Comparison of ENCODE assay signal across 1 cellular context in the genomic region with DNA sequence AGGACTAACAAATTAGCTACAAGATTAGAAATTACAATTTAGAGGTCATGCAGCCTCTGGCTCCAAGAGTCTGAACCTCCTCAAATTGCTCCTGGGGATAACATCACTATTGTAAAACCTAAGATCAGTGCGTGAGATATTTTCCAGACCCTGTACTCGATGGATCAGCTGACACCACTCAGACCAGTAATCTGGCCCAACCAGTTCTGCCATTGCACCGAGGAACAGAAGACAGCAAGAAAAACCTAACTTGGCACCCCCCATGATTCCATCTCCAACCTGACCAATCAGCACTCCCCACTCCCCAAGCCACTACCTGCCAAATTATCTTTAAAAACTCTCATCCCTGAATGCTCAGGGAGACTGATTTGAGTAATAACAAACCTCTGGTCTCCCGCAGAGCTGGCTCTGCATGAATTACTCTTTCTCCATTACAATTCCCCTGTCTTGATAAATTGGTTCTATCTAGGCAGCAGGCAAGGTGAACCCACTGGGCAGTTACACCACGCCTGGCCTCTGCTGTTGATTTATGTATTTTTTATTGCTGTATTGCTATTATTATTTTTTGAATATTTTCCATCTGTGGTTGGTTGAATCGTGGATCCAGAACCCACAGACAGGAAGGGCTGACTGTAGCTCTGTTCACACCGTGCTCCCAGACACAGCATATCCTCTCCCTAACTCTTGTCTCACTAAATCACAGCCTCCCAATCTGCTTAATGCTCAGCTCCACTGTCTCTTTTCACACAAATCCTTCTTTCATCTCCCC.
TF ChIP-seq lines count a peak whose summit lies in the region.

No MANE protein-coding gene starts in this region.

TF ChIP-seq in GM23338, 12 proteins besides CTCF, POLR2A, EP300 and RAD21:
- TF ChIP-seq EZH2phosphoT487 (IDR thresholded peaks at IDR 0.05; ENCODE audit: unreplicated experiment) (no peak), ZNF331 (CRISPR knock-in tag; IDR thresholded peaks at IDR 0.05; ENCODE audit: low read depth) (no peak), EZH2 (IDR thresholded peaks at IDR 0.05; ENCODE audit: low read depth, unreplicated experiment) (no peak), JUNB (IDR thresholded peaks at IDR 0.05; ENCODE audit: unreplicated experiment) (no peak), POLR2AphosphoS5 (IDR thresholded peaks at IDR 0.05; ENCODE audit: low read depth) (no peak), ZNF114 (CRISPR knock-in tag; IDR thresholded peaks at IDR 0.05) (no peak), CREB1 (CRISPR knock-in tag; IDR thresholded peaks at IDR 0.05; ENCODE audit: low read depth) (no peak), NANOG (IDR thresholded peaks at IDR 0.05; ENCODE audit: borderline replicate concordance) (no peak), STAT1 (IDR thresholded peaks at IDR 0.05; ENCODE audit: unreplicated experiment) (no peak)
- TF ChIP-seq, protein P1, sequence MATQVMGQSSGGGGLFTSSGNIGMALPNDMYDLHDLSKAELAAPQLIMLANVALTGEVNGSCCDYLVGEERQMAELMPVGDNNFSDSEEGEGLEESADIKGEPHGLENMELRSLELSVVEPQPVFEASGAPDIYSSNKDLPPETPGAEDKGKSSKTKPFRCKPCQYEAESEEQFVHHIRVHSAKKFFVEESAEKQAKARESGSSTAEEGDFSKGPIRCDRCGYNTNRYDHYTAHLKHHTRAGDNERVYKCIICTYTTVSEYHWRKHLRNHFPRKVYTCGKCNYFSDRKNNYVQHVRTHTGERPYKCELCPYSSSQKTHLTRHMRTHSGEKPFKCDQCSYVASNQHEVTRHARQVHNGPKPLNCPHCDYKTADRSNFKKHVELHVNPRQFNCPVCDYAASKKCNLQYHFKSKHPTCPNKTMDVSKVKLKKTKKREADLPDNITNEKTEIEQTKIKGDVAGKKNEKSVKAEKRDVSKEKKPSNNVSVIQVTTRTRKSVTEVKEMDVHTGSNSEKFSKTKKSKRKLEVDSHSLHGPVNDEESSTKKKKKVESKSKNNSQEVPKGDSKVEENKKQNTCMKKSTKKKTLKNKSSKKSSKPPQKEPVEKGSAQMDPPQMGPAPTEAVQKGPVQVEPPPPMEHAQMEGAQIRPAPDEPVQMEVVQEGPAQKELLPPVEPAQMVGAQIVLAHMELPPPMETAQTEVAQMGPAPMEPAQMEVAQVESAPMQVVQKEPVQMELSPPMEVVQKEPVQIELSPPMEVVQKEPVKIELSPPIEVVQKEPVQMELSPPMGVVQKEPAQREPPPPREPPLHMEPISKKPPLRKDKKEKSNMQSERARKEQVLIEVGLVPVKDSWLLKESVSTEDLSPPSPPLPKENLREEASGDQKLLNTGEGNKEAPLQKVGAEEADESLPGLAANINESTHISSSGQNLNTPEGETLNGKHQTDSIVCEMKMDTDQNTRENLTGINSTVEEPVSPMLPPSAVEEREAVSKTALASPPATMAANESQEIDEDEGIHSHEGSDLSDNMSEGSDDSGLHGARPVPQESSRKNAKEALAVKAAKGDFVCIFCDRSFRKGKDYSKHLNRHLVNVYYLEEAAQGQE (IDR thresholded peaks at IDR 0.05; ENCODE audit: unreplicated experiment), result no peak
- TF ChIP-seq, protein P2, sequence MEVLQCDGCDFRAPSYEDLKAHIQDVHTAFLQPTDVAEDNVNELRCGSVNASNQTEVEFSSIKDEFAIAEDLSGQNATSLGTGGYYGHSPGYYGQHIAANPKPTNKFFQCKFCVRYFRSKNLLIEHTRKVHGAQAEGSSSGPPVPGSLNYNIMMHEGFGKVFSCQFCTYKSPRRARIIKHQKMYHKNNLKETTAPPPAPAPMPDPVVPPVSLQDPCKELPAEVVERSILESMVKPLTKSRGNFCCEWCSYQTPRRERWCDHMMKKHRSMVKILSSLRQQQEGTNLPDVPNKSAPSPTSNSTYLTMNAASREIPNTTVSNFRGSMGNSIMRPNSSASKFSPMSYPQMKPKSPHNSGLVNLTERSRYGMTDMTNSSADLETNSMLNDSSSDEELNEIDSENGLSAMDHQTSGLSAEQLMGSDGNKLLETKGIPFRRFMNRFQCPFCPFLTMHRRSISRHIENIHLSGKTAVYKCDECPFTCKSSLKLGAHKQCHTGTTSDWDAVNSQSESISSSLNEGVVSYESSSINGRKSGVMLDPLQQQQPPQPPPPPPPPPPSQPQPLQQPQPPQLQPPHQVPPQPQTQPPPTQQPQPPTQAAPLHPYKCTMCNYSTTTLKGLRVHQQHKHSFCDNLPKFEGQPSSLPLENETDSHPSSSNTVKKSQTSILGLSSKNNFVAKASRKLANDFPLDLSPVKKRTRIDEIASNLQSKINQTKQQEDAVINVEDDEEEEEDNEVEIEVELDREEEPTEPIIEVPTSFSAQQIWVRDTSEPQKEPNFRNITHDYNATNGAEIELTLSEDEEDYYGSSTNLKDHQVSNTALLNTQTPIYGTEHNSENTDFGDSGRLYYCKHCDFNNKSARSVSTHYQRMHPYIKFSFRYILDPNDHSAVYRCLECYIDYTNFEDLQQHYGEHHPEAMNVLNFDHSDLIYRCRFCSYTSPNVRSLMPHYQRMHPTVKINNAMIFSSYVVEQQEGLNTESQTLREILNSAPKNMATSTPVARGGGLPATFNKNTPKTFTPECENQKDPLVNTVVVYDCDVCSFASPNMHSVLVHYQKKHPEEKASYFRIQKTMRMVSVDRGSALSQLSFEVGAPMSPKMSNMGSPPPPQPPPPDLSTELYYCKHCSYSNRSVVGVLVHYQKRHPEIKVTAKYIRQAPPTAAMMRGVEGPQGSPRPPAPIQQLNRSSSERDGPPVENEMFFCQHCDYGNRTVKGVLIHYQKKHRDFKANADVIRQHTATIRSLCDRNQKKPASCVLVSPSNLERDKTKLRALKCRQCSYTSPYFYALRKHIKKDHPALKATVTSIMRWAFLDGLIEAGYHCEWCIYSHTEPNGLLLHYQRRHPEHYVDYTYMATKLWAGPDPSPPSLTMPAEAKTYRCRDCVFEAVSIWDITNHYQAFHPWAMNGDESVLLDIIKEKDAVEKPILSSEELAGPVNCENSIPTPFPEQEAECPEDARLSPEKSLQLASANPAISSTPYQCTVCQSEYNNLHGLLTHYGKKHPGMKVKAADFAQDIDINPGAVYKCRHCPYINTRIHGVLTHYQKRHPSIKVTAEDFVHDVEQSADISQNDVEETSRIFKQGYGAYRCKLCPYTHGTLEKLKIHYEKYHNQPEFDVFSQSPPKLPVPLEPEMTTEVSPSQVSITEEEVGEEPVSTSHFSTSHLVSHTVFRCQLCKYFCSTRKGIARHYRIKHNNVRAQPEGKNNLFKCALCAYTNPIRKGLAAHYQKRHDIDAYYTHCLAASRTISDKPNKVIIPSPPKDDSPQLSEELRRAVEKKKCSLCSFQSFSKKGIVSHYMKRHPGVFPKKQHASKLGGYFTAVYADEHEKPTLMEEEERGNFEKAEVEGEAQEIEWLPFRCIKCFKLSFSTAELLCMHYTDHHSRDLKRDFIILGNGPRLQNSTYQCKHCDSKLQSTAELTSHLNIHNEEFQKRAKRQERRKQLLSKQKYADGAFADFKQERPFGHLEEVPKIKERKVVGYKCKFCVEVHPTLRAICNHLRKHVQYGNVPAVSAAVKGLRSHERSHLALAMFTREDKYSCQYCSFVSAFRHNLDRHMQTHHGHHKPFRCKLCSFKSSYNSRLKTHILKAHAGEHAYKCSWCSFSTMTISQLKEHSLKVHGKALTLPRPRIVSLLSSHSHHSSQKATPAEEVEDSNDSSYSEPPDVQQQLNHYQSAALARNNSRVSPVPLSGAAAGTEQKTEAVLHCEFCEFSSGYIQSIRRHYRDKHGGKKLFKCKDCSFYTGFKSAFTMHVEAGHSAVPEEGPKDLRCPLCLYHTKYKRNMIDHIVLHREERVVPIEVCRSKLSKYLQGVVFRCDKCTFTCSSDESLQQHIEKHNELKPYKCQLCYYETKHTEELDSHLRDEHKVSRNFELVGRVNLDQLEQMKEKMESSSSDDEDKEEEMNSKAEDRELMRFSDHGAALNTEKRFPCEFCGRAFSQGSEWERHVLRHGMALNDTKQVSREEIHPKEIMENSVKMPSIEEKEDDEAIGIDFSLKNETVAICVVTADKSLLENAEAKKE (CRISPR knock-in tag; IDR thresholded peaks at IDR 0.05), result no peak
- TF ChIP-seq, protein P3, sequence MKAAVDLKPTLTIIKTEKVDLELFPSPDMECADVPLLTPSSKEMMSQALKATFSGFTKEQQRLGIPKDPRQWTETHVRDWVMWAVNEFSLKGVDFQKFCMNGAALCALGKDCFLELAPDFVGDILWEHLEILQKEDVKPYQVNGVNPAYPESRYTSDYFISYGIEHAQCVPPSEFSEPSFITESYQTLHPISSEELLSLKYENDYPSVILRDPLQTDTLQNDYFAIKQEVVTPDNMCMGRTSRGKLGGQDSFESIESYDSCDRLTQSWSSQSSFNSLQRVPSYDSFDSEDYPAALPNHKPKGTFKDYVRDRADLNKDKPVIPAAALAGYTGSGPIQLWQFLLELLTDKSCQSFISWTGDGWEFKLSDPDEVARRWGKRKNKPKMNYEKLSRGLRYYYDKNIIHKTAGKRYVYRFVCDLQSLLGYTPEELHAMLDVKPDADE (IDR thresholded peaks at IDR 0.05), result no peak
